ENCODE assay signal across 1 cellular context in genomic region chr3:46517016-46517770, GRCh38.
TF ChIP-seq lines count a peak whose summit lies in the region.

No MANE protein-coding gene starts in this region.

TF ChIP-seq in endothelial cell of umbilical vein, 7 proteins besides CTCF, POLR2A, EP300 and RAD21:
- TF ChIP-seq FOS (IDR thresholded peaks at IDR 0.05; ENCODE audit: borderline replicate concordance, insufficient read depth, low read length) (peak; percentile 85), GATA2 (IDR thresholded peaks at IDR 0.05; ENCODE audit: insufficient read depth, insufficient read length, low read depth, low read length) (peak; percentile 20), JUN (IDR thresholded peaks at IDR 0.05; ENCODE audit: borderline replicate concordance, insufficient read depth, insufficient read length, low read depth) (peak; percentile 80), MYC (IDR thresholded peaks at IDR 0.05; ENCODE audit: low read depth, low read length) (no peak), MAX (IDR thresholded peaks at IDR 0.05; ENCODE audit: insufficient read depth, insufficient read length) (peak; percentile 58), POLR2AphosphoS5 (IDR thresholded peaks at IDR 0.05; ENCODE audit: insufficient read depth, low read depth, low read length) (peak; percentile 63), EZH2 (IDR thresholded peaks at IDR 0.05; ENCODE audit: borderline replicate concordance, low read depth, low read length, severe bottlenecking) (no peak)
